ENCODE assay signal across 13 cellular contexts in genomic region chr2:36479406-36479805, GRCh38.
"Had no signal": no experiment of that assay in that cellular context is flagged by ENCODE, and none has a peak within 500 bp of the region (broad histone marks: within the 10 kb centered on the region; RNA-seq: fewer than 3 reads in every experiment).

No MANE protein-coding gene starts in this region.

- ATAC-seq: heart left ventricle had no signal

- DNase-seq: activated B cell treated with CpG ODN at 0.5 μM for 24 hours; activated CD4-positive, alpha-beta T cell treated with anti-CD3 and anti-CD28 coated beads, Interleukin-2, amount 50 U/mL, for 1 hour; activated T-cell treated with anti-CD3 and anti-CD28 coated beads for 4 hours; cerebellar nuclear complex; dorsolateral prefrontal cortex; esophagus squamous epithelium; foreskin melanocyte; heart left ventricle; nephron progenitor cell; stimulated activated CD4-positive, alpha-beta T cell treated with anti-CD3 and anti-CD28 coated beads, Interleukin-15, amount 100 ng/mL, for 24 hours; stimulated activated CD4-positive, alpha-beta T cell treated with anti-CD3 and anti-CD28 coated beads, Interleukin-4, amount 100 ng/mL, for 4 hours; T-helper 1 cell had no signal

- H3K4me3 ChIP-seq: dorsolateral prefrontal cortex, esophagus squamous epithelium, heart left ventricle, vagina had no signal

- H3K9me3 ChIP-seq: vagina had no signal

- H3K27me3 ChIP-seq: dorsolateral prefrontal cortex, esophagus squamous epithelium, heart left ventricle, vagina had no signal
